21 cellular contexts compared by ENCODE assay signal in genomic region chr9:136314944-136315343, GRCh38. TPM values are rescaled to one million over a fixed set of nuclear protein-coding genes. Genes with fewer than 3 reads are reported as not detected.
"Had no signal": no experiment of that assay in that cellular context is flagged by ENCODE, and none has a peak within 500 bp of the region (broad histone marks: within the 10 kb centered on the region; RNA-seq: fewer than 3 reads in every experiment).

No MANE protein-coding gene starts in this region.

- ATAC-seq: gastrocnemius medialis; left cardiac atrium; naive thymus-derived CD4-positive, alpha-beta T cell had no signal

- H3K4me1 ChIP-seq: esophagus muscularis mucosa, gastrocnemius medialis, left ventricle myocardium inferior, sigmoid colon, suprapubic skin had no signal

- H3K36me3 Mint-ChIP-seq: type B pancreatic cell had no signal

- H3K27ac Mint-ChIP-seq: naive thymus-derived CD4-positive, alpha-beta T cell; type B pancreatic cell had no signal

- H3K4me3 ChIP-seq: dorsolateral prefrontal cortex, esophagus muscularis mucosa, gastrocnemius medialis, left ventricle myocardium inferior, sigmoid colon, skin epidermis, suprapubic skin, thyroid gland had no signal

- H3K27ac ChIP-seq: dorsolateral prefrontal cortex, esophagus muscularis mucosa, gastrocnemius medialis, left ventricle myocardium inferior, sigmoid colon, skin epidermis, suprapubic skin, thyroid gland had no signal

- DNase-seq: cortex of kidney; dorsolateral prefrontal cortex; effector CD8-positive, alpha-beta T cell; gastrocnemius medialis; left cardiac atrium; left ventricle myocardium inferior; mesendoderm; naive thymus-derived CD4-positive, alpha-beta T cell; sigmoid colon; stimulated activated CD4-positive, alpha-beta T cell treated with anti-CD3 and anti-CD28 coated beads, Interleukin-2, amount 100 ng/mL, for 24 hours; stimulated activated CD4-positive, alpha-beta T cell treated with anti-CD3 and anti-CD28 coated beads, Interleukin-4, amount 100 ng/mL, for 4 hours; stimulated activated naive CD4-positive, alpha-beta T cell; thyroid gland had no signal

- H3K36me3 ChIP-seq: esophagus muscularis mucosa, gastrocnemius medialis, left ventricle myocardium inferior, sigmoid colon, suprapubic skin, thyroid gland had no signal

- H3K27me3 Mint-ChIP-seq: type B pancreatic cell had no signal

- H3K27me3 ChIP-seq: thyroid gland had no signal

- H3K9me3 ChIP-seq: gastrocnemius medialis, sigmoid colon, thyroid gland had no signal

- H3K4me3 Mint-ChIP-seq: naive thymus-derived CD4-positive, alpha-beta T cell; neural crest cell; type B pancreatic cell had no signal

RNA-seq across cellular contexts. Expression of gene CCDC187, which starts 11.1 kb away (rescaled TPM):
- total RNA-seq: esophagus muscularis mucosa, gastrocnemius medialis, left cardiac atrium, left ventricle myocardium inferior, lung microvascular endothelial cell, osteocyte, pulmonary artery endothelial cell, sigmoid colon had no signal
- polyA plus RNA-seq: naive thymus-derived CD4-positive, alpha-beta T cell had no signal
